Comparison of ENCODE assay signal across 26 cellular contexts in genomic region chr5:57394421-57395210, GRCh38.
"Had no signal": no experiment of that assay in that cellular context is flagged by ENCODE, and none has a peak within 500 bp of the region (broad histone marks: within the 10 kb centered on the region; RNA-seq: fewer than 3 reads in every experiment).

No MANE protein-coding gene starts in this region.

- H3K27me3 Mint-ChIP-seq: activated CD4-positive, alpha-beta memory T cell treated with anti-CD3 and anti-CD28 coated beads for 36 hours; activated CD4-positive, alpha-beta T cell treated with anti-CD3 and anti-CD28 coated beads, Interleukin-2, amount 10 ng/mL, durations not matched to agents 24 days and 14 days; dendritic cell treated with granulocyte-macrophage colony-stimulating factor and Interleukin-4, amounts not matched to agents 40 ng/mL and 50 ng/mL, for 4 days had no signal

- H3K27ac Mint-ChIP-seq: activated CD4-positive, alpha-beta memory T cell treated with anti-CD3 and anti-CD28 coated beads for 36 hours; activated CD4-positive, alpha-beta T cell treated with anti-CD3 and anti-CD28 coated beads for 36 hours; activated CD4-positive, alpha-beta T cell treated with anti-CD3 and anti-CD28 coated beads, Interleukin-2, amount 10 ng/mL, durations not matched to agents 24 days and 14 days; activated naive CD8-positive, alpha-beta T cell; activated T-helper 17 cell treated with anti-CD3 and anti-CD28 coated beads, Interleukin-2, amount 50 U/mL, for 72 hours; dendritic cell treated with granulocyte-macrophage colony-stimulating factor and Interleukin-4, amounts not matched to agents 40 ng/mL and 50 ng/mL, for 4 days; endodermal cell had no signal

- H3K9me3 Mint-ChIP-seq: activated CD4-positive, alpha-beta T cell treated with anti-CD3 and anti-CD28 coated beads, Interleukin-2, amount 10 ng/mL, durations not matched to agents 24 days and 14 days; central memory CD8-positive, alpha-beta T cell; dendritic cell treated with granulocyte-macrophage colony-stimulating factor and Interleukin-4, amounts not matched to agents 40 ng/mL and 50 ng/mL, for 4 days; endodermal cell had no signal

- H3K4me1 Mint-ChIP-seq: activated CD4-positive, alpha-beta T cell treated with anti-CD3 and anti-CD28 coated beads for 36 hours; activated CD4-positive, alpha-beta T cell treated with anti-CD3 and anti-CD28 coated beads, Interleukin-2, amount 10 ng/mL, durations not matched to agents 24 days and 14 days; activated T-helper 17 cell treated with anti-CD3 and anti-CD28 coated beads, Interleukin-2, amount 50 U/mL, for 72 hours; central memory CD8-positive, alpha-beta T cell; endodermal cell had no signal

- H3K4me3 Mint-ChIP-seq: activated CD4-positive, alpha-beta memory T cell treated with anti-CD3 and anti-CD28 coated beads for 36 hours; activated CD4-positive, alpha-beta T cell treated with anti-CD3 and anti-CD28 coated beads for 36 hours; activated CD4-positive, alpha-beta T cell treated with anti-CD3 and anti-CD28 coated beads, Interleukin-2, amount 10 ng/mL, durations not matched to agents 24 days and 14 days; activated naive CD8-positive, alpha-beta T cell; activated T-cell treated with anti-CD3 and anti-CD28 coated beads, Interleukin-2, amount 50 U/mL, for 4 hours; activated T-helper 17 cell treated with anti-CD3 and anti-CD28 coated beads, Interleukin-2, amount 50 U/mL, for 72 hours; central memory CD8-positive, alpha-beta T cell; dendritic cell treated with granulocyte-macrophage colony-stimulating factor and Interleukin-4, amounts not matched to agents 40 ng/mL and 50 ng/mL, for 4 days; endodermal cell had no signal

- H3K36me3 Mint-ChIP-seq: activated CD4-positive, alpha-beta memory T cell treated with anti-CD3 and anti-CD28 coated beads for 36 hours; activated naive CD8-positive, alpha-beta T cell had no signal

- DNase-seq: activated CD4-positive, alpha-beta memory T cell treated with anti-CD3 and anti-CD28 coated beads for 36 hours; activated CD4-positive, alpha-beta T cell treated with anti-CD3 and anti-CD28 coated beads for 36 hours; activated CD4-positive, alpha-beta T cell treated with anti-CD3 and anti-CD28 coated beads, Interleukin-2, amount 10 ng/mL, durations not matched to agents 24 days and 14 days; activated CD4-positive, CD25-positive, alpha-beta regulatory T cell; activated CD4-positive, CD25-positive, alpha-beta regulatory T cell treated with anti-CD3 and anti-CD28 coated beads, Interleukin-2, amount 50 U/mL, for 72 hours; activated CD8-positive, alpha-beta memory T cell treated with anti-CD3 and anti-CD28 coated beads, Interleukin-2, amount 50 U/mL, for 48 hours; activated effector memory CD4-positive, alpha-beta T cell treated with Interleukin-2 at 50 U/mL for 16 hours; activated gamma-delta T cell treated with Interleukin-2 at 50 U/mL for 16 hours; activated naive CD4-positive, alpha-beta T cell treated with anti-CD3 and anti-CD28 coated beads, Interleukin-2, amount 50 U/mL, for 16 hours; activated naive CD4-positive, alpha-beta T cell treated with Interleukin-2 at 50 U/mL for 16 hours; activated T-cell treated with anti-CD3 and anti-CD28 coated beads for 4 hours; activated T-cell treated with anti-CD3 and anti-CD28 coated beads, Interleukin-2, amount 50 U/mL, for 4 hours; amniotic stem cell; anterior cingulate cortex; brain microvascular endothelial cell; dorsolateral prefrontal cortex; effector memory CD4-positive, alpha-beta T cell; endodermal cell; gastrocnemius medialis; glutamatergic neuron; heart left ventricle; T-helper 2 cell had no signal
